ENCODE assay signal across 17 cellular contexts in the genomic region with DNA sequence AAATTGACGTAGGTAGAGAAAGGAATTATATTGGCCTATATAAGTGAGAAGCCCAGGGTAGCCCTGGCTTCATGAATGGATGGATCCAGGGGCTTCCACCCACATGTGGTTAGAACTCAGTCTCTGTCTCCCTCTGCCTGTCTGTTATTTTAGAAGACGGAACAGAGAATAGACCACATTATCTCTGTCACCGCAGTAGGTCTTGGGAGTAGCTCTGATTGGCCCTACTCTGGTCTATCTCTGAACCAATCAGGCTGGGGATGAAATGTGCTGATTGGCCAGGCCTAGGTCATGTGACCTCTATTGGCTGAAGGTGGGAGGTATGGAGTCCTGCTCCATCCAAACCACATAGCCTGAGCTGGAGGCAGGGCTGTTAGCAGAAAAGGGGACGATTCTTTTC.
DNase-seq lines count a peak whose midpoint lies in the region; ATAC-seq and TF ChIP-seq lines count a peak whose summit lies in the region.
"Had no signal": no experiment of that assay in that cellular context is flagged by ENCODE, and none has a peak within 500 bp of the region (broad histone marks: within the 10 kb centered on the region; RNA-seq: fewer than 3 reads in every experiment).

No MANE protein-coding gene starts in this region.

- H3K4me3 ChIP-seq in testis, result no peak overlapping the region
- H3K4me3 ChIP-seq: SJCRH30 had no signal

- 62 to 79% methylated on average over 3 to 4 of the region's 4 CpGs for WGBS in testis, 2 donors

- no peak for TF ChIP-seq POLR2A in testis (IDR thresholded peaks at IDR 0.05)

- no peak overlapping the region for H3K27ac ChIP-seq in testis
- H3K27ac ChIP-seq: C4-2B, RWPE1, SJCRH30 had no signal

- intact Hi-C loops in testis (cut with DNase I; ENCODE audit: low total_unique reads) (no loop called here), left cardiac atrium (cut with DNase I) (no loop called here)

- CTCF ChIA-PET in activated CD8-positive, alpha-beta T cell treated with anti-CD3 and anti-CD28 coated beads, Interleukin-2, amount 10 ng/mL, durations not matched to agents 7 days and 5 days (lab: Charles Lee), result no interaction called here

- no peaks in the 10 kb centered on the region for H3K36me3 ChIP-seq in testis (ENCODE audit: low read depth, missing control alignments)
- H3K36me3 ChIP-seq: SJCRH30 had no signal

- no peaks in the 10 kb centered on the region for H3K27me3 ChIP-seq in testis
- H3K27me3 ChIP-seq: SJCRH30 had no signal

- no peak for TF ChIP-seq CTCF in testis (IDR thresholded peaks at IDR 0.05)

- H3K9me3 Mint-ChIP-seq in activated CD8-positive, alpha-beta T cell treated with anti-CD3 and anti-CD28 coated beads, Interleukin-2, amount 10 ng/mL, durations not matched to agents 7 days and 5 days (ENCODE audit: insufficient read depth), result no peaks in the 10 kb centered on the region

- no peaks in the 10 kb centered on the region for H3K27me3 Mint-ChIP-seq in activated CD8-positive, alpha-beta T cell treated with anti-CD3 and anti-CD28 coated beads, Interleukin-2, amount 10 ng/mL, durations not matched to agents 7 days and 5 days (ENCODE audit: low read depth)

- H3K4me1 Mint-ChIP-seq in activated CD8-positive, alpha-beta T cell treated with anti-CD3 and anti-CD28 coated beads, Interleukin-2, amount 10 ng/mL, durations not matched to agents 7 days and 5 days (ENCODE audit: low read depth), result no peaks in the 10 kb centered on the region

- DNase-seq in NCI-H82 (lab: John Stamatoyannopoulos, UW) (peak; percentile 40), NCI-H82 treated with DMSO at 0.1 percent for 48 hours (lab: John Stamatoyannopoulos, UW; ENCODE audit: unreplicated experiment) (no peak), NAMALWA (ENCODE audit: low spot score) (peak; percentile 6), globus pallidus (ENCODE audit: low spot score) (peak; percentile 33), testis (peak; percentile 80), left cardiac atrium (no peak), NCI-H2171 (lab: John Stamatoyannopoulos, UW) (no peak)
- DNase-seq in activated CD8-positive, alpha-beta T cell treated with anti-CD3 and anti-CD28 coated beads, Interleukin-2, amount 10 ng/mL, durations not matched to agents 7 days and 5 days, result no peak
- DNase-seq: DND-41, Kasumi-1, NCI-H1436, NCI-H2107, NCI-H774, SJCRH30 had no signal

- H3K9me3 ChIP-seq in testis, result no peaks in the 10 kb centered on the region
- H3K9me3 ChIP-seq: Caco-2, SJCRH30 had no signal

- no peak overlapping the region for H3K27ac Mint-ChIP-seq in activated CD8-positive, alpha-beta T cell treated with anti-CD3 and anti-CD28 coated beads, Interleukin-2, amount 10 ng/mL, durations not matched to agents 7 days and 5 days

- no peaks in the 10 kb centered on the region for H3K4me1 ChIP-seq in testis
- H3K4me1 ChIP-seq: Caco-2, SJCRH30 had no signal

- no peaks in the 10 kb centered on the region for H3K36me3 Mint-ChIP-seq in activated CD8-positive, alpha-beta T cell treated with anti-CD3 and anti-CD28 coated beads, Interleukin-2, amount 10 ng/mL, durations not matched to agents 7 days and 5 days (ENCODE audit: low read depth)

- ATAC-seq in left cardiac atrium, result no peak
- no peak for ATAC-seq in activated CD8-positive, alpha-beta T cell treated with anti-CD3 and anti-CD28 coated beads, Interleukin-2, amount 10 ng/mL, durations not matched to agents 7 days and 5 days

- POLR2A ChIA-PET in activated CD8-positive, alpha-beta T cell treated with anti-CD3 and anti-CD28 coated beads, Interleukin-2, amount 10 ng/mL, durations not matched to agents 7 days and 5 days (lab: Charles Lee), result no interaction called here

- H3K4me3 Mint-ChIP-seq in activated CD8-positive, alpha-beta T cell treated with anti-CD3 and anti-CD28 coated beads, Interleukin-2, amount 10 ng/mL, durations not matched to agents 7 days and 5 days, result no peak overlapping the region

Comparison
In these comparisons a context has a peak if more than half of its experiments do, and no peak if none do; other contexts are left out.
1. DNase-seq: peak in NCI-H82 (single experiment), NAMALWA (single experiment), globus pallidus (single experiment) and testis (single experiment); none in NCI-H82 treated with DMSO at 0.1 percent for 48 hours (single experiment), left cardiac atrium (single experiment), NCI-H2171 (single experiment) and activated CD8-positive, alpha-beta T cell treated with anti-CD3 and anti-CD28 coated beads, Interleukin-2, amount 10 ng/mL, durations not matched to agents 7 days and 5 days (single experiment).